1 cellular context compared by ENCODE assay signal in the genomic region with DNA sequence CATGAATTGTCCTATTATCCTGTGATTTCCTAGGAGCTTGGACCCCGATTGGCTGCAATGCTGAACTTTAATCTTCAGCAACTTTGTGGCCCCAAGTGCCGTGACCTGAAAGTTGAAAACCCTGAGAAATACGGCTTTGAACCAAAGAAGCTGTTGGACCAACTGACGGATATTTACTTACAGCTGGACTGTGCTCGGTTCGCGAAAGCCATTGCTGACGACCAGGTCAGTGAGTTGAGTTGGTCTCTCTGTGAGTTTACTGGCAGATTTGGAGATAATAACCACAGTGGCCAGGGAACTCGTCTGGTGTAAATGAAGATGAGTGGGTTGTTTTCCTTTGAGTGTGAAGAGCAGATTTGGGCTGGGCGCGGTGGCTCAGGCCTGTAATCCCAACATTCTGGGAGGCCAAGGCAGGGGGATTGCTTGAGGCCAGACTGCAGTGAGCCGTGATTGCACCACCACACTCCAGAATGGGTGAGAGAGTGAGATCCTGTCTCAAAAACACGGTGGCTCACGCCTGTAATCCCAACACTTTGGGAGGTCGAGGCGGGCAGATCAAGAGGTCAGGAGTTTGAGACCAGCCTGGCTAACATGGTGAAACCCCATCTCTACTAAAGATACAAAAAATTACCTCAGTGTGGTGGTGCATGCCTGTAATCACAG.
A peak's percentile ranks its signal among the peaks of the same experiment; 100 is the strongest.
TF ChIP-seq lines count a peak whose summit lies in the region.

No MANE protein-coding gene starts in this region.

TF ChIP-seq in HepG2, 621 proteins besides CTCF, POLR2A, EP300 and RAD21 (continued from another document and continues in another):
- TF ChIP-seq, protein P1, sequence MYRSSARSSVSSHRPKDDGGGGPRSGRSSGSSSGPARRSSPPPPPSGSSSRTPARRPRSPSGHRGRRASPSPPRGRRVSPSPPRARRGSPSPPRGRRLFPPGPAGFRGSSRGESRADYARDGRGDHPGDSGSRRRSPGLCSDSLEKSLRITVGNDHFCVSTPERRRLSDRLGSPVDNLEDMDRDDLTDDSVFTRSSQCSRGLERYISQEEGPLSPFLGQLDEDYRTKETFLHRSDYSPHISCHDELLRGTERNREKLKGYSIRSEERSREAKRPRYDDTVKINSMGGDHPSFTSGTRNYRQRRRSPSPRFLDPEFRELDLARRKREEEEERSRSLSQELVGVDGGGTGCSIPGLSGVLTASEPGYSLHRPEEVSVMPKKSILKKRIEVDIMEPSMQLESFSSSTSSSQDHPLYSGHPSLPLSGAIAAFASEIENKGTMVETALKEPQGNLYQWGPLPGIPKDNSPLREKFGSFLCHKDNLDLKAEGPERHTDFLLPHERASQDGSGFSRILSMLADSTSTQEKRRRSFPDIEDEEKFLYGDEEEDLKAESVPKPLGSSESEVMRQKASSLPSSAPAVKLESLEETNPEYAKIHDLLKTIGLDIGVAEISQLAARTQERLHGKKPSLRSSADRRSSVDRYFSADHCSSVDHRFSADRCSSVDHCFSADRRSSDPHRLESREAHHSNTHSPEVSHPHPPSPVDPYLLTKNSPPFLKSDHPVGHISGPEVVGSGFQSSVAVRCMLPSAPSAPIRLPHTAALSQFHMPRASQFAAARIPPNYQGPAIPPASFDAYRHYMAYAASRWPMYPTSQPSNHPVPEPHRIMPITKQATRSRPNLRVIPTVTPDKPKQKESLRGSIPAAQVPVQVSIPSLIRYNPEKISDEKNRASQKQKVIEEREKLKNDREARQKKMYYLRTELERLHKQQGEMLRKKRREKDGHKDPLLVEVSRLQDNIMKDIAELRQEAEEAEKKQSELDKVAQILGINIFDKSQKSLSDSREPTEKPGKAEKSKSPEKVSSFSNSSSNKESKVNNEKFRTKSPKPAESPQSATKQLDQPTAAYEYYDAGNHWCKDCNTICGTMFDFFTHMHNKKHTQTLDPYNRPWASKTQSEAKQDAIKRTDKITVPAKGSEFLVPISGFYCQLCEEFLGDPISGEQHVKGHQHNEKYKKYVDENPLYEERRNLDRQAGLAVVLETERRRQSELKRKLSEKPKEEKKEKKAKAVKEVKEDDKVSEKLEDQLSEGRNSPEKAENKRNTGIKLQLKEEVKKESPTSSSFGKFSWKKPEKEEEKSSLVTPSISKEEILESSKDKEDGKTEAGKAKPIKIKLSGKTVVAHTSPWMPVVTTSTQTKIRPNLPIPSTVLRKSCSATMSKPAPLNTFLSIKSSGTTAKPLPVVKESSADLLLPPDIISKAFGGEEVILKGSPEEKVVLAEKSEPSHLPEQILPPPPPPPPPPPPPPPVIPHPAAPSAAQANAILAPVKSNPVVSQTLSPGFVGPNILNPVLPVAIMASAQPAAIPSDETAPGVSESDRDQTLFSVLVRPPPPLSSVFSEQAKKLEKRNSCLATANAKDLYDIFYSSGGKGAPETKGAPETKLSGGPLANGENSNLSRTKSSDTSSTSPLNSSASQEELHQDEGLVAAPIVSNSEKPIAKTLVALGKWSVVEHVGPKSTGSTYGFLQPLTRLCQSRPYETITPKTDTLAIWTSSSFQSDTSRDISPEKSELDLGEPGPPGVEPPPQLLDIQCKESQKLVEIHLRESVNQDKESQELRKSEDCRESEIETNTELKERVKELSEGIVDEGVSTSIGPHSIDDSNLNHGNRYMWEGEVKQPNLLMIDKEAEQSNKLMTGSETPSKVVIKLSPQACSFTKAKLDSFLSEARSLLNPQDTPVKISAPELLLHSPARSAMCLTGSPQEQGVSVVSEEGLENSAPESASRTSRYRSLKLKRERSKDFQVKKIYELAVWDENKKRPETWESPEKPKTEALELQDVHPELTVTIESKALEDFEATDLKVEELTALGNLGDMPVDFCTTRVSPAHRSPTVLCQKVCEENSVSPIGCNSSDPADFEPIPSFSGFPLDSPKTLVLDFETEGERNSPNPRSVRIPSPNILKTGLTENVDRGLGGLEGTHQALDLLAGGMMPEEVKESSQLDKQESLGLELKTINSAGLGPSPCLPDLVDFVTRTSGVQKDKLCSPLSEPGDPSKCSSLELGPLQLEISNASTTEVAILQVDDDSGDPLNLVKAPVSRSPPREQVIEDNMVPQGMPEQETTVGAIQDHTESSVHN (CRISPR knock-in tag; IDR thresholded peaks at IDR 0.05): 0 out of 2 replicates have a peak, but pooled peaks have one; percentile 43
- TF ChIP-seq NFYB (CRISPR knock-in tag; IDR thresholded peaks at IDR 0.05) (peak; percentile 67), JARID2 (CRISPR knock-in tag; IDR thresholded peaks at IDR 0.05; ENCODE audit: insufficient replicate concordance) (no peak), ZNF629 (CRISPR knock-in tag; conservative IDR thresholded peaks at IDR 0.05) (peak; percentile 52; the same call in 1 of the 2 replicates), KMT2B (CRISPR knock-in tag; IDR thresholded peaks at IDR 0.05) (peak; percentile 50; the same call in 1 of the 2 replicates), ZNF891 (CRISPR knock-in tag; IDR thresholded peaks at IDR 0.05) (no peak), ZNF841 (CRISPR knock-in tag; IDR thresholded peaks at IDR 0.05; ENCODE audit: borderline replicate concordance) (no peak), SIX1 (CRISPR knock-in tag; IDR thresholded peaks at IDR 0.05; ENCODE audit: borderline replicate concordance) (0 out of 2 replicates have a peak, but pooled peaks have one; percentile 42), PAF1 (CRISPR knock-in tag; IDR thresholded peaks at IDR 0.05) (no peak), HIVEP1 (CRISPR knock-in tag; IDR thresholded peaks at IDR 0.05) (0 out of 2 replicates have a peak, but pooled peaks have one; percentile 44), RAD51 (IDR thresholded peaks at IDR 0.05; ENCODE audit: borderline replicate concordance) (no peak), GLI4 (CRISPR knock-in tag; IDR thresholded peaks at IDR 0.05; ENCODE audit: borderline replicate concordance) (no peak), MAZ (IDR thresholded peaks at IDR 0.05; ENCODE audit: borderline replicate concordance, low read depth, low read length) (no peak), MAZ (CRISPR knock-in tag; IDR thresholded peaks at IDR 0.05; ENCODE audit: low read depth) (no peak), KAT7 (CRISPR knock-in tag; IDR thresholded peaks at IDR 0.05; ENCODE audit: borderline replicate concordance) (peak; percentile 29; the same call in 1 of the 2 replicates), HDAC1 (CRISPR knock-in tag; IDR thresholded peaks at IDR 0.05) (peak; percentile 69), RFXAP (CRISPR knock-in tag; IDR thresholded peaks at IDR 0.05; ENCODE audit: borderline replicate concordance) (peak; percentile 88; the same call in 1 of the 2 replicates), HNF4G (IDR thresholded peaks at IDR 0.05; ENCODE audit: borderline replicate concordance, low read depth, low read length) (peak; percentile 85), HNF4G (CRISPR knock-in tag; IDR thresholded peaks at IDR 0.05; ENCODE audit: borderline replicate concordance, low read depth) (peak; percentile 78; the same call in 1 of the 2 replicates), FOXK2 (IDR thresholded peaks at IDR 0.05) (no peak), ZNF605 (CRISPR knock-in tag; IDR thresholded peaks at IDR 0.05) (peak; percentile 91; the same call in 1 of the 2 replicates), MEIS2 (CRISPR knock-in tag; IDR thresholded peaks at IDR 0.05) (0 out of 2 replicates have a peak, but pooled peaks have one; percentile 19), CBX5 (CRISPR knock-in tag; IDR thresholded peaks at IDR 0.05; ENCODE audit: borderline replicate concordance) (peak; percentile 86), STAG1 (CRISPR knock-in tag; IDR thresholded peaks at IDR 0.05) (peak; percentile 26; the same call in 1 of the 2 replicates), ZNF282 (IDR thresholded peaks at IDR 0.05; ENCODE audit: partially characterized antibody) (no peak), RXRA (CRISPR knock-in tag; IDR thresholded peaks at IDR 0.05) (peak; percentile 80), ZFY (CRISPR knock-in tag; IDR thresholded peaks at IDR 0.05) (peak; percentile 70; the same call in 1 of the 2 replicates), PCBP2 (optimal IDR thresholded peaks at IDR 0.05; ENCODE audit: low read depth, low read length, poor library complexity, severe bottlenecking) (no peak), HOXA5 (CRISPR knock-in tag; IDR thresholded peaks at IDR 0.05) (peak; percentile 66; the same call in 1 of the 2 replicates), ZNF12 (CRISPR knock-in tag; IDR thresholded peaks at IDR 0.05) (peak; percentile 66; the same call in 1 of the 2 replicates), ZNF816 (CRISPR knock-in tag; IDR thresholded peaks at IDR 0.05; ENCODE audit: borderline replicate concordance) (peak; percentile 20; the same call in 1 of the 2 replicates)
- TF ChIP-seq, protein P2, sequence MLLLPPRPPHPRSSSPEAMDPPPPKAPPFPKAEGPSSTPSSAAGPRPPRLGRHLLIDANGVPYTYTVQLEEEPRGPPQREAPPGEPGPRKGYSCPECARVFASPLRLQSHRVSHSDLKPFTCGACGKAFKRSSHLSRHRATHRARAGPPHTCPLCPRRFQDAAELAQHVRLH (CRISPR knock-in tag; IDR thresholded peaks at IDR 0.05; ENCODE audit: borderline replicate concordance, low read depth): 0 out of 2 replicates have a peak, but pooled peaks have one; percentile 19
- TF ChIP-seq, protein P3, sequence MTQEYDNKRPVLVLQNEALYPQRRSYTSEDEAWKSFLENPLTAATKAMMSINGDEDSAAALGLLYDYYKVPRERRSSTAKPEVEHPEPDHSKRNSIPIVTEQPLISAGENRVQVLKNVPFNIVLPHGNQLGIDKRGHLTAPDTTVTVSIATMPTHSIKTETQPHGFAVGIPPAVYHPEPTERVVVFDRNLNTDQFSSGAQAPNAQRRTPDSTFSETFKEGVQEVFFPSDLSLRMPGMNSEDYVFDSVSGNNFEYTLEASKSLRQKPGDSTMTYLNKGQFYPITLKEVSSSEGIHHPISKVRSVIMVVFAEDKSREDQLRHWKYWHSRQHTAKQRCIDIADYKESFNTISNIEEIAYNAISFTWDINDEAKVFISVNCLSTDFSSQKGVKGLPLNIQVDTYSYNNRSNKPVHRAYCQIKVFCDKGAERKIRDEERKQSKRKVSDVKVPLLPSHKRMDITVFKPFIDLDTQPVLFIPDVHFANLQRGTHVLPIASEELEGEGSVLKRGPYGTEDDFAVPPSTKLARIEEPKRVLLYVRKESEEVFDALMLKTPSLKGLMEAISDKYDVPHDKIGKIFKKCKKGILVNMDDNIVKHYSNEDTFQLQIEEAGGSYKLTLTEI (CRISPR knock-in tag; conservative IDR thresholded peaks at IDR 0.05): no peak
- TF ChIP-seq, protein P4, sequence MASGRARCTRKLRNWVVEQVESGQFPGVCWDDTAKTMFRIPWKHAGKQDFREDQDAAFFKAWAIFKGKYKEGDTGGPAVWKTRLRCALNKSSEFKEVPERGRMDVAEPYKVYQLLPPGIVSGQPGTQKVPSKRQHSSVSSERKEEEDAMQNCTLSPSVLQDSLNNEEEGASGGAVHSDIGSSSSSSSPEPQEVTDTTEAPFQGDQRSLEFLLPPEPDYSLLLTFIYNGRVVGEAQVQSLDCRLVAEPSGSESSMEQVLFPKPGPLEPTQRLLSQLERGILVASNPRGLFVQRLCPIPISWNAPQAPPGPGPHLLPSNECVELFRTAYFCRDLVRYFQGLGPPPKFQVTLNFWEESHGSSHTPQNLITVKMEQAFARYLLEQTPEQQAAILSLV (CRISPR knock-in tag; IDR thresholded peaks at IDR 0.05; ENCODE audit: borderline replicate concordance): no peak
- TF ChIP-seq, protein P5, sequence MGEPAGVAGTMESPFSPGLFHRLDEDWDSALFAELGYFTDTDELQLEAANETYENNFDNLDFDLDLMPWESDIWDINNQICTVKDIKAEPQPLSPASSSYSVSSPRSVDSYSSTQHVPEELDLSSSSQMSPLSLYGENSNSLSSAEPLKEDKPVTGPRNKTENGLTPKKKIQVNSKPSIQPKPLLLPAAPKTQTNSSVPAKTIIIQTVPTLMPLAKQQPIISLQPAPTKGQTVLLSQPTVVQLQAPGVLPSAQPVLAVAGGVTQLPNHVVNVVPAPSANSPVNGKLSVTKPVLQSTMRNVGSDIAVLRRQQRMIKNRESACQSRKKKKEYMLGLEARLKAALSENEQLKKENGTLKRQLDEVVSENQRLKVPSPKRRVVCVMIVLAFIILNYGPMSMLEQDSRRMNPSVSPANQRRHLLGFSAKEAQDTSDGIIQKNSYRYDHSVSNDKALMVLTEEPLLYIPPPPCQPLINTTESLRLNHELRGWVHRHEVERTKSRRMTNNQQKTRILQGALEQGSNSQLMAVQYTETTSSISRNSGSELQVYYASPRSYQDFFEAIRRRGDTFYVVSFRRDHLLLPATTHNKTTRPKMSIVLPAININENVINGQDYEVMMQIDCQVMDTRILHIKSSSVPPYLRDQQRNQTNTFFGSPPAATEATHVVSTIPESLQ (CRISPR knock-in tag; conservative IDR thresholded peaks at IDR 0.05): no peak
- TF ChIP-seq, protein P6, sequence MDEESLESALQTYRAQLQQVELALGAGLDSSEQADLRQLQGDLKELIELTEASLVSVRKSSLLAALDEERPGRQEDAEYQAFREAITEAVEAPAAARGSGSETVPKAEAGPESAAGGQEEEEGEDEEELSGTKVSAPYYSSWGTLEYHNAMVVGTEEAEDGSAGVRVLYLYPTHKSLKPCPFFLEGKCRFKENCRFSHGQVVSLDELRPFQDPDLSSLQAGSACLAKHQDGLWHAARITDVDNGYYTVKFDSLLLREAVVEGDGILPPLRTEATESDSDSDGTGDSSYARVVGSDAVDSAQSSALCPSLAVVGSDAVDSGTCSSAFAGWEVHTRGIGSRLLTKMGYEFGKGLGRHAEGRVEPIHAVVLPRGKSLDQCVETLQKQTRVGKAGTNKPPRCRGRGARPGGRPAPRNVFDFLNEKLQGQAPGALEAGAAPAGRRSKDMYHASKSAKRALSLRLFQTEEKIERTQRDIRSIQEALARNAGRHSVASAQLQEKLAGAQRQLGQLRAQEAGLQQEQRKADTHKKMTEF (CRISPR knock-in tag; IDR thresholded peaks at IDR 0.05): peak; percentile 68
- TF ChIP-seq, protein P7, sequence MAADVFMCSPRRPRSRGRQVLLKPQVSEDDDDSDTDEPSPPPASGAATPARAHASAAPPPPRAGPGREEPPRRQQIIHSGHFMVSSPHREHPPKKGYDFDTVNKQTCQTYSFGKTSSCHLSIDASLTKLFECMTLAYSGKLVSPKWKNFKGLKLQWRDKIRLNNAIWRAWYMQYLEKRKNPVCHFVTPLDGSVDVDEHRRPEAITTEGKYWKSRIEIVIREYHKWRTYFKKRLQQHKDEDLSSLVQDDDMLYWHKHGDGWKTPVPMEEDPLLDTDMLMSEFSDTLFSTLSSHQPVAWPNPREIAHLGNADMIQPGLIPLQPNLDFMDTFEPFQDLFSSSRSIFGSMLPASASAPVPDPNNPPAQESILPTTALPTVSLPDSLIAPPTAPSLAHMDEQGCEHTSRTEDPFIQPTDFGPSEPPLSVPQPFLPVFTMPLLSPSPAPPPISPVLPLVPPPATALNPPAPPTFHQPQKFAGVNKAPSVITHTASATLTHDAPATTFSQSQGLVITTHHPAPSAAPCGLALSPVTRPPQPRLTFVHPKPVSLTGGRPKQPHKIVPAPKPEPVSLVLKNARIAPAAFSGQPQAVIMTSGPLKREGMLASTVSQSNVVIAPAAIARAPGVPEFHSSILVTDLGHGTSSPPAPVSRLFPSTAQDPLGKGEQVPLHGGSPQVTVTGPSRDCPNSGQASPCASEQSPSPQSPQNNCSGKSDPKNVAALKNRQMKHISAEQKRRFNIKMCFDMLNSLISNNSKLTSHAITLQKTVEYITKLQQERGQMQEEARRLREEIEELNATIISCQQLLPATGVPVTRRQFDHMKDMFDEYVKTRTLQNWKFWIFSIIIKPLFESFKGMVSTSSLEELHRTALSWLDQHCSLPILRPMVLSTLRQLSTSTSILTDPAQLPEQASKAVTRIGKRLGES (CRISPR knock-in tag; IDR thresholded peaks at IDR 0.05; ENCODE audit: borderline replicate concordance): no peak
- TF ChIP-seq, protein P8, sequence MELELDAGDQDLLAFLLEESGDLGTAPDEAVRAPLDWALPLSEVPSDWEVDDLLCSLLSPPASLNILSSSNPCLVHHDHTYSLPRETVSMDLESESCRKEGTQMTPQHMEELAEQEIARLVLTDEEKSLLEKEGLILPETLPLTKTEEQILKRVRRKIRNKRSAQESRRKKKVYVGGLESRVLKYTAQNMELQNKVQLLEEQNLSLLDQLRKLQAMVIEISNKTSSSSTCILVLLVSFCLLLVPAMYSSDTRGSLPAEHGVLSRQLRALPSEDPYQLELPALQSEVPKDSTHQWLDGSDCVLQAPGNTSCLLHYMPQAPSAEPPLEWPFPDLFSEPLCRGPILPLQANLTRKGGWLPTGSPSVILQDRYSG (CRISPR knock-in tag; IDR thresholded peaks at IDR 0.05): no peak
